ENCODE assay signal across 12 cellular contexts in the genomic region with DNA sequence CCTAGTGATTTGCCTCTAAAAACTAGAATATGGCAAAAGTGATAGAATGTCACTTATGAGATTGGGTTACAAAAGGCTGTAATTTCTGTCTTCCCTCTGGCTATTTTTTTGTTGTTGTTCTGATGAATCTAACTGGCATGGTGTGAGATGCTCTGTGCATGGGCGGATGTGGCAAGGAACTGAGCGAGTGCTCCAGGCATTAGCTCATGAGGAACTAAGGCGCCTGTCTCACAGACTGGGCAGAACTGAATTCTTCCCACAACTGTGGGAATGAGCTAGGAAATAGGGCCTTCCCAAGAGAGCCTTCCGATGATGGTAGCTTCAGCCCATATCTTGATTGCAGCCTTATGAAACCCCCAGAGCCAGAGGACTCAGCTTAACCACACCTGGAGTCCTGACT.
"Had no signal": no experiment of that assay in that cellular context is flagged by ENCODE, and none has a peak within 500 bp of the region (broad histone marks: within the 10 kb centered on the region; RNA-seq: fewer than 3 reads in every experiment).

No MANE protein-coding gene starts in this region.

- H3K4me3 ChIP-seq: esophagus squamous epithelium, neural progenitor cell, ovary, upper lobe of right lung had no signal

- DNase-seq: activated CD4-positive, alpha-beta memory T cell treated with anti-CD3 and anti-CD28 coated beads, Interleukin-2, amount 10 ng/mL, durations not matched to agents 7 days and 5 days; activated CD4-positive, alpha-beta T cell treated with anti-CD3 and anti-CD28 coated beads for 36 hours; activated T-cell treated with anti-CD3 and anti-CD28 coated beads, Interleukin-2, amount 50 U/mL, for 72 hours; aorta; esophagus squamous epithelium; ovary; stimulated activated CD4-positive, alpha-beta T cell treated with anti-CD3 and anti-CD28 coated beads, Interleukin-4, amount 100 ng/mL, for 1 hour; stimulated activated CD8-positive, alpha-beta memory T cell treated with anti-CD3 and anti-CD28 coated beads, Interleukin-4, amount 100 ng/mL, for 48 hours; stimulated activated naive CD8-positive, alpha-beta T cell treated with anti-CD3 and anti-CD28 coated beads, Interleukin-15, Interleukin-2, amounts not matched to agents 100 U/mL and 50 U/mL, for 24 hours; upper lobe of right lung; WERI-Rb-1 had no signal
